1 cellular context compared by ENCODE assay signal in genomic region chr21:42459583-42460215, GRCh38.
TF ChIP-seq lines count a peak whose summit lies in the region.

No MANE protein-coding gene starts in this region.

TF ChIP-seq in H1, 55 proteins besides CTCF, POLR2A, EP300 and RAD21:
- no peak for TF ChIP-seq KDM5A (IDR thresholded peaks at IDR 0.05; ENCODE audit: low read length)
- TF ChIP-seq CREB1 (IDR thresholded peaks at IDR 0.05), result no peak
- peak; percentile 48; the same call in 1 of the 2 replicates for TF ChIP-seq E2F6 (IDR thresholded peaks at IDR 0.05)
- no peak for TF ChIP-seq YY1 (IDR thresholded peaks at IDR 0.05; ENCODE audit: low read depth, low read length)
- no peak for TF ChIP-seq TEAD4 (IDR thresholded peaks at IDR 0.05; ENCODE audit: low read depth, low read length)
- TF ChIP-seq MAX (IDR thresholded peaks at IDR 0.05), result peak; percentile 52; the same call in 1 of the 2 replicates
- no peak for TF ChIP-seq ZNF274 (IDR thresholded peaks at IDR 0.05; ENCODE audit: borderline replicate concordance, extremely low read depth, low read length)
- TF ChIP-seq POU5F1 (IDR thresholded peaks at IDR 0.05; ENCODE audit: low read depth, low read length), result no peak
